31 cellular contexts compared by ENCODE assay signal in genomic region chr5:125899006-125899405, GRCh38.
"Had no signal": no experiment of that assay in that cellular context is flagged by ENCODE, and none has a peak within 500 bp of the region (broad histone marks: within the 10 kb centered on the region; RNA-seq: fewer than 3 reads in every experiment).

No MANE protein-coding gene starts in this region.

- H3K9me3 ChIP-seq: adrenal gland, ascending aorta, breast epithelium, colonic mucosa, esophagus squamous epithelium, gastrocnemius medialis had no signal

- H3K36me3 ChIP-seq: adrenal gland, ascending aorta, breast epithelium, cardiac muscle cell, colonic mucosa, esophagus squamous epithelium, gastrocnemius medialis, WERI-Rb-1 had no signal

- H3K27me3 ChIP-seq: adrenal gland, ascending aorta, breast epithelium, cardiac muscle cell, colonic mucosa, esophagus squamous epithelium, foreskin keratinocyte, gastrocnemius medialis had no signal

- DNase-seq: activated B cell treated with CpG ODN at 0.5 μM for 24 hours; activated CD4-positive, alpha-beta T cell treated with anti-CD3 and anti-CD28 coated beads for 48 hours; activated CD4-positive, alpha-beta T cell treated with anti-CD3 and anti-CD28 coated beads, Interleukin-2, amount 50 U/mL, for 1 hour; activated CD4-positive, alpha-beta T cell treated with anti-CD3 and anti-CD28 coated beads, Interleukin-2, amount 50 U/mL, for 48 hours; activated CD8-positive, alpha-beta memory T cell treated with anti-CD3 and anti-CD28 coated beads, Interleukin-2, amount 10 ng/mL, durations not matched to agents 7 days and 5 days; activated CD8-positive, alpha-beta memory T cell treated with anti-CD3 and anti-CD28 coated beads, Interleukin-2, amount 50 U/mL, for 4 hours; activated CD8-positive, alpha-beta T cell treated with anti-CD3 and anti-CD28 coated beads, Interleukin-2, amount 10 ng/mL, durations not matched to agents 7 days and 5 days; activated effector memory CD4-positive, alpha-beta T cell treated with anti-CD3 and anti-CD28 coated beads, Interleukin-2, amount 50 U/mL, for 16 hours; activated naive CD4-positive, alpha-beta T cell treated with anti-CD3 and anti-CD28 coated beads for 36 hours; activated naive CD8-positive, alpha-beta T cell treated with anti-CD3 and anti-CD28 coated beads for 36 hours; activated naive CD8-positive, alpha-beta T cell treated with anti-CD3 and anti-CD28 coated beads, Interleukin-2, amount 50 U/mL, for 24 hours; activated T-cell treated with anti-CD3 and anti-CD28 coated beads, Interleukin-2, amount 50 U/mL, for 1 hour; activated T-cell treated with anti-CD3 and anti-CD28 coated beads, Interleukin-2, amount 50 U/mL, for 48 hours; adrenal gland; central memory CD4-positive, alpha-beta T cell; cerebellar nuclear complex; colonic mucosa; effector CD8-positive, alpha-beta T cell; esophagus squamous epithelium; foreskin keratinocyte; gastrocnemius medialis; glutamatergic neuron; T-helper 1 cell; T-helper 17 cell; T1000; WERI-Rb-1 had no signal

- ATAC-seq: activated CD4-positive, CD25-positive, alpha-beta regulatory T cell treated with anti-CD3 and anti-CD28 coated beads, Interleukin-2, amount 50 U/mL, for 24 hours; activated CD8-positive, alpha-beta memory T cell treated with anti-CD3 and anti-CD28 coated beads, Interleukin-2, amount 10 ng/mL, durations not matched to agents 7 days and 5 days; activated CD8-positive, alpha-beta T cell treated with anti-CD3 and anti-CD28 coated beads, Interleukin-2, amount 10 ng/mL, durations not matched to agents 7 days and 5 days; activated naive CD8-positive, alpha-beta T cell treated with anti-CD3 and anti-CD28 coated beads, Interleukin-2, amount 50 U/mL, for 24 hours; foreskin keratinocyte; gastrocnemius medialis; T-helper 17 cell had no signal

- H3K27ac ChIP-seq: adrenal gland, ascending aorta, breast epithelium, cardiac muscle cell, colonic mucosa, epithelial cell of prostate, esophagus squamous epithelium, foreskin keratinocyte, gastrocnemius medialis, WERI-Rb-1 had no signal

- H3K4me1 ChIP-seq: adrenal gland, ascending aorta, breast epithelium, colonic mucosa had no signal

- H3K4me3 ChIP-seq: adrenal gland, ascending aorta, breast epithelium, cardiac muscle cell, colonic mucosa, esophagus squamous epithelium, gastrocnemius medialis had no signal
